In the genomic region with DNA sequence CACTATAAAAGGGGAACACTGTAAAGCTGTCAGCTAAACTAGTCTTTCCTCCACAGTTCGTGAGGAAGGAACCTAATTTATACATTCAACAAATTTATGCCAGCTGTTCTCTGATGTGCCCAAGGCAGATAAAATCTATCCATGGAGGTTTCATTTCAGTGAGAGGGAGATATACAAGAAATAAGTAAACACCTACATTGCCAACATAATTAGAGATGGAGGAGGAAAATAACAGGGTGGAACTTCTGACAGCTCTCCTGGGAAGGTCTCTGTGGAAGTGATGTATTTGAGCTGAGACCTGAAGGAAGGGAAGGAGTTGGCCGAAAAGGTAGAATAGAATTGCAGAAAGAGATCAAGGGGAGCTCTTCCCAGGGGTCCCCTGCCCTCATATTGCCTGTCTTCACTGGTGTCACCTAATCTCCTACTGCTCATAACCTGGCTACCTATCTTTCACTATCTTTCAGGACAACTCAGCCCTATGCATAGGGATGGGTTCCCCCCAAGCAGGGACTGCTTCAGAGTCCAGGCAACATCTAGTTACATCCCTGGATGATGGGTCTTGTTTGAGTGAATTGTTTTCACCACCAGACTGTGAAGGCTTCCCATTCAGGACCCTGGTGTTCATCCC, we compare ENCODE assay signal across 10 cellular contexts. TPM values are rescaled to one million over a fixed set of nuclear protein-coding genes. Genes with fewer than 3 reads are reported as not detected.
A peak's percentile ranks its signal among the peaks of the same experiment; 100 is the strongest.
DNase-seq lines count a peak whose midpoint lies in the region; TF ChIP-seq lines count a peak whose summit lies in the region.
"Had no signal": no experiment of that assay in that cellular context is flagged by ENCODE, and none has a peak within 500 bp of the region (broad histone marks: within the 10 kb centered on the region; RNA-seq: fewer than 3 reads in every experiment).

No MANE protein-coding gene starts in this region.

- H2AFZ ChIP-seq in OCI-LY3 (ENCODE audit: low read depth, low read length): peak overlapping the region; percentile 46; the same call in 1 of the 2 replicates

- H3K4me1 ChIP-seq in OCI-LY3 (ENCODE audit: low read length) (peaks cover 43% of the 10 kb centered on the region), esophagus squamous epithelium (peaks cover 15 to 60% (median 23%) of the 10 kb centered on the region in 3 donors), skeletal muscle tissue (ENCODE audit: control insufficient read depth in 3 of 3, insufficient read depth in 3 of 3, low read length in 3 of 3) (peaks cover 5 to 29% (median 24%) of the 10 kb centered on the region in 3 donors), HAP-1 (peaks cover 7% of the 10 kb centered on the region), testis (peaks cover 13% of the 10 kb centered on the region)

- peaks cover 6% of the 10 kb centered on the region for H3K36me3 ChIP-seq in OCI-LY3 (replicated peaks; ENCODE audit: low read depth, low read length)
- H3K36me3 ChIP-seq in esophagus squamous epithelium: no peaks in the 10 kb centered on the region
- peaks cover 0 to 3% (median 0%) of the 10 kb centered on the region in 3 donors for H3K36me3 ChIP-seq in skeletal muscle tissue (ENCODE audit: control insufficient read depth in 3 of 3, insufficient read depth in 3 of 3, low read length in 3 of 3)
- no peaks in the 10 kb centered on the region for H3K36me3 ChIP-seq in HAP-1 (replicated peaks)
- H3K36me3 ChIP-seq in testis (ENCODE audit: low read depth, missing control alignments): no peaks in the 10 kb centered on the region

- H3K4me3 ChIP-seq in OCI-LY3 (ENCODE audit: low read length): peak overlapping the region; percentile 56
- H3K4me3 ChIP-seq in esophagus squamous epithelium: peak overlapping the region; percentile 8 to 42 (median 22)
- H3K4me3 ChIP-seq in skeletal muscle tissue (ENCODE audit: low read length in 3 of 3): peak overlapping the region in 1 of 3 donors; percentile 39
- H3K4me3 ChIP-seq in HAP-1: no peak overlapping the region
- peak overlapping the region in 1 of 2 donors; percentile 78 for H3K4me3 ChIP-seq in testis

- no peaks in the 10 kb centered on the region; the same call in 1 of the 2 replicates for H4K20me1 ChIP-seq in OCI-LY3 (ENCODE audit: insufficient read depth, low read length)

- H3K4me2 ChIP-seq in OCI-LY3 (ENCODE audit: low read length): peak overlapping the region; percentile 69
- H3K4me2 ChIP-seq: KMS-11 had no signal

- H3K27me3 ChIP-seq in OCI-LY3 (ENCODE audit: low read depth, low read length) (no peaks in the 10 kb centered on the region), esophagus squamous epithelium (no peaks in the 10 kb centered on the region), skeletal muscle tissue (ENCODE audit: control insufficient read depth in 3 of 3, insufficient read depth in 3 of 3, low read length in 3 of 3) (no peaks in the 10 kb centered on the region), HAP-1 (ENCODE audit: low read depth) (no peaks in the 10 kb centered on the region), testis (no peaks in the 10 kb centered on the region)

- 34 to 35% methylated on average over 2 of the region's 2 CpGs for WGBS in esophagus squamous epithelium, 2 donors
- 36 to 40% methylated on average over 2 of the region's 2 CpGs for WGBS in testis, 2 donors

- peak overlapping the region; percentile 65 for H3K27ac ChIP-seq in OCI-LY3 (ENCODE audit: low read length)
- peak overlapping the region; percentile 85 to 99 (median 98) for H3K27ac ChIP-seq in esophagus squamous epithelium
- H3K27ac ChIP-seq in skeletal muscle tissue (ENCODE audit: low read depth, low read length): peak overlapping the region; percentile 87
- H3K27ac ChIP-seq in testis: peak overlapping the region in 1 of 2 donors; percentile 98
- H3K27ac ChIP-seq: KMS-11 had no signal

- DNase-seq in G401 (ENCODE audit: low spot score) (peak; percentile 29), esophagus squamous epithelium (lab: John Stamatoyannopoulos, UW) (no peak), nucleus accumbens (lab: John Stamatoyannopoulos, UW) (no peak), HAP-1 (ENCODE audit: low spot score in 2 of 2) (no peak), testis (no peak), SK-N-DZ (ENCODE audit: low spot score) (no peak)
- DNase-seq: GOT3 had no signal

- TF ChIP-seq CTCF in OCI-LY3 (IDR thresholded peaks at IDR 0.05; ENCODE audit: low read depth, low read length): no peak
- no peak for TF ChIP-seq CTCF in esophagus squamous epithelium (IDR thresholded peaks at IDR 0.05)
- no peak for TF ChIP-seq CTCF in testis (IDR thresholded peaks at IDR 0.05)

- H3K9me3 ChIP-seq in OCI-LY3 (ENCODE audit: insufficient read depth, low read length) (no peaks in the 10 kb centered on the region), esophagus squamous epithelium (no peaks in the 10 kb centered on the region), skeletal muscle tissue (ENCODE audit: control insufficient read depth in 3 of 3, low read length in 3 of 3) (no peaks in the 10 kb centered on the region), HAP-1 (no peaks in the 10 kb centered on the region; the same call in 1 of the 2 replicates), testis (no peaks in the 10 kb centered on the region)

- intact Hi-C loops in esophagus squamous epithelium (cut with DNase I): no loop called here
- intact Hi-C loops in testis (cut with DNase I; ENCODE audit: low total_unique reads): no loop called here

- in situ Hi-C loops in G401 (cut with HindIII; ENCODE audit: low sequenced_read_pairs): no loop called here
- in situ Hi-C loops in HAP-1 (cut with MboI; ENCODE audit: low sequenced_read_pairs): no loop called here

- no peak for TF ChIP-seq POLR2A in esophagus squamous epithelium (IDR thresholded peaks at IDR 0.05)
- no peak for TF ChIP-seq POLR2A in testis (IDR thresholded peaks at IDR 0.05)

- peaks cover 30% of the 10 kb centered on the region for H3K79me2 ChIP-seq in OCI-LY3 (ENCODE audit: low read length)

- H3K9ac ChIP-seq in OCI-LY3 (ENCODE audit: low read length) (peak overlapping the region; percentile 26), skeletal muscle tissue (ENCODE audit: low read depth in 1 of 3, low read length in 3 of 3) (peak overlapping the region in 1 of 3 donors; percentile 46)
- H3K9ac ChIP-seq: KMS-11 had no signal

RNA-seq across cellular contexts. Expression of a gene that starts 1.0 kb away (rescaled TPM):
- 9.6 and 14.2 TPM in 2 replicates for total RNA-seq in G401 (2014; rRNA removed; shearing (Covaris generic))
- total RNA-seq in esophagus squamous epithelium: 10 to 100 TPM; 29.6 to 44.4 (median 35.8) TPM
- 17.7 TPM for total RNA-seq in skeletal muscle tissue
- total RNA-seq in testis: 10 to 100 TPM; 40.2 to 47.4 TPM
- polyA plus RNA-seq in testis (ENCODE audit: insufficient read depth, low read depth, low replicate concordance): 19.1 TPM
- 9.9 and 11.3 TPM in 2 replicates for polyA plus RNA-seq in SK-N-DZ (2014; cell fraction: cytosol; rRNA removed)
- polyA plus RNA-seq in SK-N-DZ (2014; cell fraction: nucleus; rRNA removed): 4.3 TPM in 2 replicates
